Comparison of ENCODE assay signal across 28 cellular contexts in the genomic region with DNA sequence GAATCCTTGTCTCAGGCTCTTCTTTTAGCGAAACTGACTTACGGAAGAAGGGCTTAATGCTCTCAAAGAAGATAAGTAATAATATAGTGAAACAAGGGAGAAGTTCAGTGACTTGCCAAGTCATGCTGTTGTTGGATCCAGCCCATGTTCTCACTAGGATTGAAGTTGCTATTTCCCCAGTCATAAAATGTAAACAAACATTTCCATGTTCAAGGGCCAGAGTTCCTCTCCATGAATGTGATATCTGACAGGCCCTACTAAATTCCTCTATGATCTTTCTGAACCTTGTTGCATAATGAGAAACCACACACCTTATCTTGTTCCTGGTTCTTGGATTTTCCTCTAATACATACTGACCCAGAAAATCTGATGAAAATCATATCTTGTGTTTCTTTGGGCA.
DNase-seq lines count a peak whose midpoint lies in the region; ATAC-seq and TF ChIP-seq lines count a peak whose summit lies in the region.
"Had no signal": no experiment of that assay in that cellular context is flagged by ENCODE, and none has a peak within 500 bp of the region (broad histone marks: within the 10 kb centered on the region; RNA-seq: fewer than 3 reads in every experiment).

No MANE protein-coding gene starts in this region.

- H3K4me1 ChIP-seq in body of pancreas, result peaks cover 4% of the 10 kb centered on the region
- H3K4me1 ChIP-seq in lung (ENCODE audit: control insufficient read depth in 2 of 2, insufficient read depth in 2 of 2, low read length in 2 of 2), result peaks cover 0 to 8% of the 10 kb centered on the region in 2 donors
- no peaks in the 10 kb centered on the region for H3K4me1 ChIP-seq in stomach
- H3K4me1 ChIP-seq: A549, BE2C, prostate gland, SJCRH30 had no signal

- no peaks in the 10 kb centered on the region for H3K9me3 ChIP-seq in body of pancreas
- H3K9me3 ChIP-seq in lung (ENCODE audit: control insufficient read depth in 2 of 2, insufficient read depth in 1 of 2, low read length in 1 of 2), result no peaks in the 10 kb centered on the region
- no peaks in the 10 kb centered on the region for H3K9me3 ChIP-seq in stomach
- H3K9me3 ChIP-seq: A549, BE2C, prostate gland, SJCRH30 had no signal

- ATAC-seq in body of pancreas, result peak; percentile 68
- peak; percentile 73 for ATAC-seq in Right ventricle myocardium superior (ENCODE audit: poor library complexity)
- ATAC-seq in lung (ENCODE audit: insufficient read depth, low FRiP score), result peak; percentile 50
- no peak for ATAC-seq in HG03196 (IDR thresholded peaks at IDR 0.05; ENCODE audit: unreplicated experiment)
- ATAC-seq: A549; activated CD8-positive, alpha-beta memory T cell treated with anti-CD3 and anti-CD28 coated beads, Interleukin-2, amount 10 ng/mL, durations not matched to agents 7 days and 5 days; activated T-cell treated with anti-CD3 and anti-CD28 coated beads, Interleukin-2, amount 50 U/mL, for 72 hours; K562; Panc1 had no signal

- TF ChIP-seq CTCF in body of pancreas (IDR thresholded peaks at IDR 0.05) (no peak), lung (IDR thresholded peaks at IDR 0.05; ENCODE audit: control extremely low read depth, extremely low read depth) (no peak), GM13976 (IDR thresholded peaks at IDR 0.05; ENCODE audit: borderline replicate concordance, control extremely low read depth, extremely low read depth, insufficient read depth, missing control alignments) (no peak), stomach (IDR thresholded peaks at IDR 0.05) (no peak)

- no peaks in the 10 kb centered on the region for H3K36me3 ChIP-seq in body of pancreas (replicated peaks in 1 of 2; ENCODE audit: insufficient read depth in 1 of 2, low read depth in 2 of 2)
- no peaks in the 10 kb centered on the region for H3K36me3 ChIP-seq in lung (ENCODE audit: control insufficient read depth in 2 of 2, insufficient read depth in 2 of 2, low read length in 2 of 2)
- no peaks in the 10 kb centered on the region for H3K36me3 ChIP-seq in stomach
- H3K36me3 ChIP-seq: BE2C, prostate gland, SJCRH30 had no signal

- TF ChIP-seq EP300 in stomach (IDR thresholded peaks at IDR 0.05), result no peak

- H3K4me3 ChIP-seq in body of pancreas, result no peak overlapping the region
- no peak overlapping the region for H3K4me3 ChIP-seq in lung
- no peak overlapping the region for H3K4me3 ChIP-seq in stomach
- H3K4me3 ChIP-seq: A549, GM23248, K562, prostate gland, SJCRH30 had no signal

- DNase-seq in HuH-7 (ENCODE audit: low spot score) (peak; percentile 1), body of pancreas (no peak), Right ventricle myocardium superior (no peak), lung (ENCODE audit: low spot score) (no peak), GM13976 (ENCODE audit: low spot score) (no peak), kidney tubule cell (ENCODE audit: low spot score) (no peak), stomach (no peak)
- DNase-seq: activated CD4-positive, alpha-beta T cell treated with anti-CD3 and anti-CD28 coated beads, Interleukin-2, amount 10 ng/mL, durations not matched to agents 7 days and 5 days; activated CD8-positive, alpha-beta memory T cell treated with anti-CD3 and anti-CD28 coated beads, Interleukin-2, amount 10 ng/mL, durations not matched to agents 7 days and 5 days; activated naive CD4-positive, alpha-beta T cell treated with Interleukin-2 at 50 U/mL for 16 hours; activated T-cell treated with anti-CD3 and anti-CD28 coated beads, Interleukin-2, amount 50 U/mL, for 72 hours; BE2C; GF-D8; GM23248; islet precursor cell; MM.1S; NCI-H1436 treated with DMSO at 0.1 percent for 48 hours; NCI-H510A treated with DMSO at 0.1 percent for 48 hours; NK-92 treated with Interleukin-12 subunit alpha and Interleukin-12 subunit beta, amount 100 ng/mL, for 24 hours; SJCRH30; stimulated activated CD4-positive, alpha-beta T cell treated with anti-CD3 and anti-CD28 coated beads, Interleukin-1b, Interleukin-23, amount 100 ng/mL, for 48 hours; substantia nigra; T-helper 1 cell had no signal

- H3K27me3 ChIP-seq in body of pancreas (no peaks in the 10 kb centered on the region), lung (ENCODE audit: control insufficient read depth, insufficient read depth) (no peaks in the 10 kb centered on the region), stomach (no peaks in the 10 kb centered on the region)
- H3K27me3 ChIP-seq: BE2C, SJCRH30 had no signal

- TF ChIP-seq POLR2A in body of pancreas (IDR thresholded peaks at IDR 0.05) (no peak), stomach (IDR thresholded peaks at IDR 0.05) (no peak)

- in situ Hi-C loops in GM13976 (cut with MboI; ENCODE audit: low sequenced_read_pairs, unreplicated experiment), result no loop called here

- WGBS in body of pancreas, 2 donors, result 75 to 88% methylated on average over 2 of the region's 2 CpGs
- WGBS in lung, 2 donors, result 58 to 86% methylated on average over 2 of the region's 2 CpGs
- 31 to 69% (median 42%) methylated on average over 2 of the region's 2 CpGs for WGBS in stomach, 5 donors

- intact Hi-C loops in body of pancreas (cut with DNase I), result no loop called here
- intact Hi-C loops in Right ventricle myocardium superior (cut with DNase I), result no loop called here
- intact Hi-C loops in stomach (cut with DNase I; ENCODE audit: low total_unique reads), result no loop called here

- H3K27ac ChIP-seq in body of pancreas (no peak overlapping the region), lung (ENCODE audit: low read depth in 1 of 2, low read length in 1 of 2) (peak overlapping the region in 1 of 2 donors; percentile 77), stomach (no peak overlapping the region)
- H3K27ac ChIP-seq: A549, GM23248, prostate gland, SJCRH30 had no signal
